20 cellular contexts compared by ENCODE assay signal in genomic region chr7:85806321-85806720, GRCh38.
A peak's percentile ranks its signal among the peaks of the same experiment; 100 is the strongest.
DNase-seq lines count a peak whose midpoint lies in the region; ATAC-seq and TF ChIP-seq lines count a peak whose summit lies in the region.
"Had no signal": no experiment of that assay in that cellular context is flagged by ENCODE, and none has a peak within 500 bp of the region (broad histone marks: within the 10 kb centered on the region; RNA-seq: fewer than 3 reads in every experiment).

No MANE protein-coding gene starts in this region.

- H3K4me2 ChIP-seq in OCI-LY1 (ENCODE audit: low read length) = no peak overlapping the region

- intact Hi-C loops in spleen (cut with DNase I; ENCODE audit: low total_unique reads) = no loop called here

- H3K9ac ChIP-seq in OCI-LY1 (ENCODE audit: low read length) = no peak overlapping the region

- no peaks in the 10 kb centered on the region for H3K9me2 ChIP-seq in OCI-LY1 (ENCODE audit: low read depth, low read length)

- H3K9me3 ChIP-seq in OCI-LY1 (ENCODE audit: low read length) = no peaks in the 10 kb centered on the region
- no peaks in the 10 kb centered on the region for H3K9me3 ChIP-seq in spleen
- H3K9me3 ChIP-seq: adrenal gland, ovary, vagina had no signal

- H3K27me3 ChIP-seq in OCI-LY1 (ENCODE audit: insufficient read depth, low read length) (no peaks in the 10 kb centered on the region), spleen (replicated peaks in 1 of 7) (no peaks in the 10 kb centered on the region)
- H3K27me3 ChIP-seq: adrenal gland, ovary, vagina had no signal

- no peak for ATAC-seq in HG02970 (IDR thresholded peaks at IDR 0.05; ENCODE audit: low FRiP score, unreplicated experiment)
- ATAC-seq: T-helper 17 cell had no signal

- H3F3A ChIP-seq in OCI-LY1 (ENCODE audit: insufficient read depth, low read length) = no peaks in the 10 kb centered on the region

- TF ChIP-seq POLR2A in spleen (IDR thresholded peaks at IDR 0.05) = no peak

- DNase-seq in fibroblast of mammary gland (ENCODE audit: low read depth) (no peak), spleen (no peak), NCI-H1092 (lab: John Stamatoyannopoulos, UW) (no peak)
- no peak for DNase-seq in stimulated activated CD4-positive, alpha-beta T cell treated with anti-CD3 and anti-CD28 coated beads, Interleukin-2, amount 100 ng/mL, for 48 hours
- DNase-seq: adrenal gland; CD4-positive, alpha-beta memory T cell; central memory CD4-positive, alpha-beta T cell; DND-41; effector CD8-positive, alpha-beta T cell; Kasumi-1; NCI-H1436; ovary; SHP77; stimulated activated CD4-positive, alpha-beta T cell treated with anti-CD3 and anti-CD28 coated beads, Interleukin-4, amount 100 ng/mL, for 24 hours; T-helper 17 cell had no signal

- no peak overlapping the region for H2AFZ ChIP-seq in OCI-LY1 (ENCODE audit: low read length)

- no peak overlapping the region for H3K4me3 ChIP-seq in OCI-LY1 (ENCODE audit: low read depth, low read length, poor library complexity, severe bottlenecking)
- no peak overlapping the region for H3K4me3 ChIP-seq in fibroblast of mammary gland (ENCODE audit: control insufficient read depth, low read depth, low read length)
- H3K4me3 ChIP-seq in spleen = no peak overlapping the region
- H3K4me3 ChIP-seq: adrenal gland, ovary, vagina had no signal

- H3K4me1 ChIP-seq in OCI-LY1 (ENCODE audit: insufficient read depth, low read length, severe bottlenecking) = no peaks in the 10 kb centered on the region
- no peaks in the 10 kb centered on the region for H3K4me1 ChIP-seq in spleen
- H3K4me1 ChIP-seq: adrenal gland, vagina had no signal

- H3K36me3 ChIP-seq in OCI-LY1 (ENCODE audit: insufficient read depth, low read length) (no peaks in the 10 kb centered on the region), spleen (no peaks in the 10 kb centered on the region)
- H3K36me3 ChIP-seq: adrenal gland, ovary, vagina had no signal

- TF ChIP-seq CTCF in 22Rv1 (IDR thresholded peaks at IDR 0.05) (peak; percentile 70), GM12874 (IDR thresholded peaks at IDR 0.05; ENCODE audit: insufficient read depth, low read depth, low read length) (peak; percentile 16; the same call in 1 of the 2 replicates), OCI-LY1 (IDR thresholded peaks at IDR 0.05; ENCODE audit: low read length) (peak; percentile 24; the same call in 1 of the 2 replicates), fibroblast of mammary gland (conservative IDR thresholded peaks at IDR 0.05; ENCODE audit: control insufficient read depth, insufficient read depth, low read depth, low read length) (peak; percentile 23), spleen (IDR thresholded peaks at IDR 0.05 in 8 of 11, conservative IDR thresholded peaks at IDR 0.05 in 3 of 11) (no peak)

- H4K20me1 ChIP-seq in OCI-LY1 (ENCODE audit: insufficient read depth, low read length) = no peaks in the 10 kb centered on the region

- no peak overlapping the region for H3K27ac ChIP-seq in 22Rv1
- no peak overlapping the region for H3K27ac ChIP-seq in OCI-LY1 (ENCODE audit: low read depth, low read length, poor library complexity, severe bottlenecking)
- no peak overlapping the region for H3K27ac ChIP-seq in spleen
- H3K27ac ChIP-seq: adrenal gland, ovary, vagina had no signal

- no peaks in the 10 kb centered on the region for H3K79me2 ChIP-seq in OCI-LY1 (ENCODE audit: insufficient read depth, low read length)

Comparison
In these comparisons a context has a peak if more than half of its experiments do, and no peak if none do; other contexts are left out.
1. CTCF ChIP-seq: peak in 22Rv1 (single experiment), GM12874 (single experiment), OCI-LY1 (single experiment) and fibroblast of mammary gland (single experiment); none in spleen (0 of 11).